8 cellular contexts compared by ENCODE assay signal in genomic region chr14:63388766-63389431, GRCh38.
DNase-seq lines count a peak whose midpoint lies in the region; ATAC-seq and TF ChIP-seq lines count a peak whose summit lies in the region.

No MANE protein-coding gene starts in this region.

- H3K36me3 Mint-ChIP-seq in effector memory CD8-positive, alpha-beta T cell (ENCODE audit: insufficient read depth), result peaks cover 52% of the 10 kb centered on the region
- peaks cover 66% of the 10 kb centered on the region for H3K36me3 Mint-ChIP-seq in stimulated activated memory B cell treated with anti-CD40 and anti-IgM and Interleukin-4, amounts not matched to agents 10 μg/mL and 1 μg/mL and 100 μg/mL, for 72 hours

- ATAC-seq in HG02852 (IDR thresholded peaks at IDR 0.05; ENCODE audit: unreplicated experiment) (peak; percentile 90), mucosa of descending colon (peak; percentile 90)
- ATAC-seq in effector memory CD8-positive, alpha-beta T cell (replicated peaks), result peak; percentile 69
- ATAC-seq in stimulated activated memory B cell treated with anti-CD40 and anti-IgM and Interleukin-4, amounts not matched to agents 10 μg/mL and 1 μg/mL and 100 μg/mL, for 72 hours, result peak; percentile 57

- no peak overlapping the region for H3K4me3 Mint-ChIP-seq in effector memory CD8-positive, alpha-beta T cell
- H3K4me3 Mint-ChIP-seq in stimulated activated memory B cell treated with anti-CD40 and anti-IgM and Interleukin-4, amounts not matched to agents 10 μg/mL and 1 μg/mL and 100 μg/mL, for 72 hours, result no peak overlapping the region

- peaks cover 10% of the 10 kb centered on the region for H3K4me1 ChIP-seq in mucosa of descending colon (ENCODE audit: low read depth)

- H3K27ac Mint-ChIP-seq in effector memory CD8-positive, alpha-beta T cell, result peak overlapping the region; percentile 49 to 75
- H3K27ac Mint-ChIP-seq in stimulated activated memory B cell treated with anti-CD40 and anti-IgM and Interleukin-4, amounts not matched to agents 10 μg/mL and 1 μg/mL and 100 μg/mL, for 72 hours, result no peak overlapping the region

- H3K4me3 ChIP-seq in mucosa of descending colon, result no peak overlapping the region

- no peaks in the 10 kb centered on the region for H3K9me3 Mint-ChIP-seq in effector memory CD8-positive, alpha-beta T cell
- no peaks in the 10 kb centered on the region for H3K9me3 Mint-ChIP-seq in stimulated activated memory B cell treated with anti-CD40 and anti-IgM and Interleukin-4, amounts not matched to agents 10 μg/mL and 1 μg/mL and 100 μg/mL, for 72 hours

- intact Hi-C loops in mucosa of descending colon (cut with DNase I, micrococcal nuclease), result loop anchor here (5.0 kb wide), 2 partner anchors 153 to 158 kb away; partner anchors contain the start of gene PPP2R5E (in 1 of the 2)

- peak; percentile 19 to 28 for DNase-seq in NOMO-1 (lab: John Stamatoyannopoulos, UW; ENCODE audit: unreplicated experiment in 2 of 2)
- no peak for DNase-seq in NOMO-1 treated with dmso at 0.1 percent for 144 hours (lab: John Stamatoyannopoulos, UW; ENCODE audit: unreplicated experiment)
- peak; percentile 47 for DNase-seq in NCI-H2171 treated with DMSO at 0.1 percent for 48 hours (lab: John Stamatoyannopoulos, UW)
- peak; percentile 70 to 73 for DNase-seq in activated CD4-positive, alpha-beta T cell treated with anti-CD3 and anti-CD28 coated beads, Interleukin-2, amount 50 U/mL, for 48 hours
- DNase-seq in effector memory CD8-positive, alpha-beta T cell, result peak; percentile 16 to 55 (median 40)
- DNase-seq in mucosa of descending colon, result peak; percentile 57 to 82 (median 76)

- peak; percentile 79 for TF ChIP-seq CTCF in mucosa of descending colon (IDR thresholded peaks at IDR 0.05)

- H3K4me1 Mint-ChIP-seq in effector memory CD8-positive, alpha-beta T cell (ENCODE audit: low read depth in 2 of 2), result peaks cover 5% of the 10 kb centered on the region in 2 donors
- peaks cover 6% of the 10 kb centered on the region for H3K4me1 Mint-ChIP-seq in stimulated activated memory B cell treated with anti-CD40 and anti-IgM and Interleukin-4, amounts not matched to agents 10 μg/mL and 1 μg/mL and 100 μg/mL, for 72 hours

- no peaks in the 10 kb centered on the region for H3K9me3 ChIP-seq in mucosa of descending colon

- no peaks in the 10 kb centered on the region for H3K27me3 Mint-ChIP-seq in effector memory CD8-positive, alpha-beta T cell
- no peaks in the 10 kb centered on the region for H3K27me3 Mint-ChIP-seq in stimulated activated memory B cell treated with anti-CD40 and anti-IgM and Interleukin-4, amounts not matched to agents 10 μg/mL and 1 μg/mL and 100 μg/mL, for 72 hours

- H3K36me3 ChIP-seq in mucosa of descending colon (ENCODE audit: low read depth), result no peaks in the 10 kb centered on the region
